Comparison of ENCODE assay signal across 8 cellular contexts in genomic region chr9:41354978-41355377, GRCh38.
A peak's percentile ranks its signal among the peaks of the same experiment; 100 is the strongest.
DNase-seq lines count a peak whose midpoint lies in the region; ATAC-seq and TF ChIP-seq lines count a peak whose summit lies in the region.
"Not testable (repeated sequence)": the region's sequence is repeated elsewhere in the genome, so short reads cannot be mapped to it uniquely, and the experiment has no call there.

No MANE protein-coding gene starts in this region.

- CTCF ChIA-PET in CD8-positive, alpha-beta T cell (lab: Charles Lee) = not testable (repeated sequence)

- not testable (repeated sequence) for H3K27ac Mint-ChIP-seq in CD8-positive, alpha-beta T cell; osteocyte (ENCODE audit: unreplicated experiment)
- H3K27ac Mint-ChIP-seq in activated CD4-positive, alpha-beta T cell treated with anti-CD3 and anti-CD28 coated beads, Interleukin-2, amount 10 ng/mL, durations not matched to agents 24 days and 14 days = peak overlapping the region; percentile 85
- peak overlapping the region; percentile 63 for H3K27ac Mint-ChIP-seq in activated T-cell treated with anti-CD3 and anti-CD28 coated beads, Interleukin-2, amount 50 U/mL, for 72 hours

- H3K36me3 ChIP-seq in CD8-positive, alpha-beta T cell (ENCODE audit: insufficient read depth, low read length); OCI-LY1 (ENCODE audit: insufficient read depth, low read length); body of pancreas (replicated peaks in 1 of 2; ENCODE audit: insufficient read depth in 1 of 2, low read depth in 2 of 2); heart left ventricle; stomach: not testable (repeated sequence)

- not testable (repeated sequence) for ATAC-seq in CD8-positive, alpha-beta T cell; activated T-cell treated with anti-CD3 and anti-CD28 coated beads, Interleukin-2, amount 50 U/mL, for 72 hours (replicated peaks in 1 of 2); body of pancreas; heart left ventricle

- not testable (repeated sequence) for H3K9me3 Mint-ChIP-seq in CD8-positive, alpha-beta T cell; activated CD4-positive, alpha-beta T cell treated with anti-CD3 and anti-CD28 coated beads, Interleukin-2, amount 10 ng/mL, durations not matched to agents 24 days and 14 days; activated T-cell treated with anti-CD3 and anti-CD28 coated beads, Interleukin-2, amount 50 U/mL, for 72 hours; osteocyte (ENCODE audit: unreplicated experiment)

- H2AFZ ChIP-seq in OCI-LY1 (ENCODE audit: low read length) = not testable (repeated sequence)

- not testable (repeated sequence) for H3K27ac ChIP-seq in CD8-positive, alpha-beta T cell (ENCODE audit: low read depth, low read length); heart left ventricle
- H3K27ac ChIP-seq in OCI-LY1 (ENCODE audit: low read depth, low read length, poor library complexity, severe bottlenecking) = peak overlapping the region; percentile 87
- peak overlapping the region in 3 of 4 donors; percentile 16 to 53 (median 41) for H3K27ac ChIP-seq in body of pancreas
- H3K27ac ChIP-seq in stomach = peak overlapping the region in 3 of 5 donors; percentile 22 to 68 (median 29)

- not testable (repeated sequence) for H3K79me2 ChIP-seq in OCI-LY1 (ENCODE audit: insufficient read depth, low read length)

- H3K27me3 ChIP-seq in CD8-positive, alpha-beta T cell (ENCODE audit: insufficient read depth, low read length); OCI-LY1 (ENCODE audit: insufficient read depth, low read length); body of pancreas; heart left ventricle; stomach: not testable (repeated sequence)

- H3K4me3 ChIP-seq in CD8-positive, alpha-beta T cell (ENCODE audit: low read depth, low read length); body of pancreas: not testable (repeated sequence)
- H3K4me3 ChIP-seq in OCI-LY1 (ENCODE audit: low read depth, low read length, poor library complexity, severe bottlenecking) = peak overlapping the region; percentile 48
- H3K4me3 ChIP-seq in heart left ventricle = peak overlapping the region in 8 of 12 donors; percentile 15 to 45 (median 34)
- peak overlapping the region; percentile 11 to 37 (median 31) for H3K4me3 ChIP-seq in stomach

- TF ChIP-seq CTCF in CD8-positive, alpha-beta T cell (IDR thresholded peaks at IDR 0.05); OCI-LY1 (IDR thresholded peaks at IDR 0.05; ENCODE audit: low read length); body of pancreas (IDR thresholded peaks at IDR 0.05); heart left ventricle (IDR thresholded peaks at IDR 0.05); osteocyte (IDR thresholded peaks at IDR 0.05); stomach (IDR thresholded peaks at IDR 0.05): not testable (repeated sequence)

- H3K9ac ChIP-seq in OCI-LY1 (ENCODE audit: low read length) = not testable (repeated sequence)

- POLR2A ChIA-PET in CD8-positive, alpha-beta T cell (lab: Charles Lee) = not testable (repeated sequence)

- H3F3A ChIP-seq in OCI-LY1 (ENCODE audit: insufficient read depth, low read length) = not testable (repeated sequence)

- TF ChIP-seq EP300 in stomach (IDR thresholded peaks at IDR 0.05) = not testable (repeated sequence)

- TF ChIP-seq POLR2A in body of pancreas (IDR thresholded peaks at IDR 0.05); heart left ventricle (IDR thresholded peaks at IDR 0.05); stomach (IDR thresholded peaks at IDR 0.05): not testable (repeated sequence)

- H3K4me3 Mint-ChIP-seq in CD8-positive, alpha-beta T cell = peak overlapping the region; percentile 63
- peak overlapping the region; percentile 76 for H3K4me3 Mint-ChIP-seq in activated CD4-positive, alpha-beta T cell treated with anti-CD3 and anti-CD28 coated beads, Interleukin-2, amount 10 ng/mL, durations not matched to agents 24 days and 14 days
- H3K4me3 Mint-ChIP-seq in activated T-cell treated with anti-CD3 and anti-CD28 coated beads, Interleukin-2, amount 50 U/mL, for 72 hours = peak overlapping the region; percentile 69 to 81
- not testable (repeated sequence) for H3K4me3 Mint-ChIP-seq in osteocyte (ENCODE audit: unreplicated experiment)

- not testable (repeated sequence) for H3K36me3 Mint-ChIP-seq in CD8-positive, alpha-beta T cell; activated CD4-positive, alpha-beta T cell treated with anti-CD3 and anti-CD28 coated beads, Interleukin-2, amount 10 ng/mL, durations not matched to agents 24 days and 14 days (ENCODE audit: low read depth); activated T-cell treated with anti-CD3 and anti-CD28 coated beads, Interleukin-2, amount 50 U/mL, for 72 hours (ENCODE audit: insufficient read depth in 2 of 2); osteocyte (ENCODE audit: unreplicated experiment)

- intact Hi-C loops in CD8-positive, alpha-beta T cell (cut with DNase I, micrococcal nuclease); activated CD4-positive, alpha-beta T cell treated with anti-CD3 and anti-CD28 coated beads, Interleukin-2, amount 10 ng/mL, durations not matched to agents 24 days and 14 days (cut with micrococcal nuclease); body of pancreas (cut with DNase I); heart left ventricle (cut with DNase I); stomach (cut with DNase I; ENCODE audit: low total_unique reads): not testable (repeated sequence)

- H3K27me3 Mint-ChIP-seq in CD8-positive, alpha-beta T cell (ENCODE audit: low read depth); activated CD4-positive, alpha-beta T cell treated with anti-CD3 and anti-CD28 coated beads, Interleukin-2, amount 10 ng/mL, durations not matched to agents 24 days and 14 days; activated T-cell treated with anti-CD3 and anti-CD28 coated beads, Interleukin-2, amount 50 U/mL, for 72 hours (ENCODE audit: low read depth); osteocyte (ENCODE audit: unreplicated experiment): not testable (repeated sequence)

- H3K4me1 ChIP-seq in CD8-positive, alpha-beta T cell (ENCODE audit: insufficient read depth, low read length); body of pancreas; heart left ventricle: not testable (repeated sequence)
- peaks cover 18% of the 10 kb centered on the region for H3K4me1 ChIP-seq in OCI-LY1 (ENCODE audit: insufficient read depth, low read length, severe bottlenecking)
- peaks cover 0 to 12% (median 4%) of the 10 kb centered on the region in 4 donors for H3K4me1 ChIP-seq in stomach

- peaks cover 10% of the 10 kb centered on the region for H3K4me1 Mint-ChIP-seq in CD8-positive, alpha-beta T cell (ENCODE audit: low read depth)
- not testable (repeated sequence) for H3K4me1 Mint-ChIP-seq in activated CD4-positive, alpha-beta T cell treated with anti-CD3 and anti-CD28 coated beads, Interleukin-2, amount 10 ng/mL, durations not matched to agents 24 days and 14 days; activated T-cell treated with anti-CD3 and anti-CD28 coated beads, Interleukin-2, amount 50 U/mL, for 72 hours (ENCODE audit: low read depth); osteocyte (ENCODE audit: unreplicated experiment)

- H3K9me2 ChIP-seq in OCI-LY1 (ENCODE audit: low read depth, low read length) = not testable (repeated sequence)

- H4K20me1 ChIP-seq in OCI-LY1 (ENCODE audit: insufficient read depth, low read length) = not testable (repeated sequence)

- not testable (repeated sequence) for H3K9me3 ChIP-seq in CD8-positive, alpha-beta T cell (ENCODE audit: low read length); OCI-LY1 (ENCODE audit: low read length); body of pancreas; heart left ventricle; stomach

- H3K4me2 ChIP-seq in OCI-LY1 (ENCODE audit: low read length) = peak overlapping the region; percentile 39; the same call in 1 of the 2 replicates

- DNase-seq in CD8-positive, alpha-beta T cell = peak in 3 of 7 experiments; percentile 31 to 61 (median 36)
- DNase-seq in activated CD4-positive, alpha-beta T cell treated with anti-CD3 and anti-CD28 coated beads, Interleukin-2, amount 10 ng/mL, durations not matched to agents 24 days and 14 days = peak; percentile 80
- DNase-seq in activated T-cell treated with anti-CD3 and anti-CD28 coated beads, Interleukin-2, amount 50 U/mL, for 72 hours = peak in 1 of 2 donors; percentile 27
- DNase-seq in body of pancreas, heart left ventricle, stomach: not testable (repeated sequence)
- peak; percentile 57 for DNase-seq in osteocyte (ENCODE audit: extremely low spot score, unreplicated experiment)

- WGBS in body of pancreas, 2 donors = 26% methylated on average over 8 of the region's 19 CpGs; no CpG with 5 or more reads in 1 of the 2 donors
- 4 to 33% (median 10%) methylated on average over 2 to 11 of the region's 19 CpGs for WGBS in heart left ventricle, 4 donors
- WGBS in stomach, 5 donors = 0 to 11% (median 2%) methylated on average over 1 to 7 of the region's 19 CpGs; no CpG with 5 or more reads in 2 of the 5 donors
